In genomic region chr1:113401728-113402127, GRCh38 we compare ENCODE assay signal across 16 cellular contexts. TPM values are rescaled to one million over a fixed set of nuclear protein-coding genes. Genes with fewer than 3 reads are reported as not detected.
DNase-seq lines count a peak whose midpoint lies in the region; TF ChIP-seq lines count a peak whose summit lies in the region.
"Had no signal": no experiment of that assay in that cellular context is flagged by ENCODE, and none has a peak within 500 bp of the region (broad histone marks: within the 10 kb centered on the region; RNA-seq: fewer than 3 reads in every experiment).

No MANE protein-coding gene starts in this region.

- TF ChIP-seq CTCF in smooth muscle cell (IDR thresholded peaks at IDR 0.05; ENCODE audit: borderline replicate concordance, insufficient read depth, poor library complexity, severe bottlenecking) (no peak), coronary artery (IDR thresholded peaks at IDR 0.05) (no peak)

- H3K27me3 ChIP-seq in endocrine pancreas (ENCODE audit: control insufficient read depth, insufficient read depth, low read length) (no peaks in the 10 kb centered on the region), smooth muscle cell (ENCODE audit: low read depth) (no peaks in the 10 kb centered on the region)
- H3K27me3 ChIP-seq: BLaER1 had no signal

- no peak overlapping the region for H3K9ac ChIP-seq in endocrine pancreas (ENCODE audit: control insufficient read depth, insufficient read depth, low read length)
- no peak overlapping the region for H3K9ac ChIP-seq in smooth muscle cell (ENCODE audit: low read depth)
- H3K9ac ChIP-seq: BLaER1 had no signal

- DNase-seq in NCI-H510A treated with DMSO at 0.1 percent for 48 hours (lab: John Stamatoyannopoulos, UW), result peak; percentile 15
- DNase-seq in NCI-H510A (lab: John Stamatoyannopoulos, UW), result no peak
- no peak for DNase-seq in smooth muscle cell (lab: John Stamatoyannopoulos, UW; ENCODE audit: unreplicated experiment)
- no peak for DNase-seq in stimulated activated CD4-positive, alpha-beta T cell treated with anti-CD3 and anti-CD28 coated beads, Interleukin-2, amount 100 ng/mL, for 24 hours
- DNase-seq in C1 segment of cervical spinal cord (lab: John Stamatoyannopoulos, UW), result no peak
- no peak for DNase-seq in coronary artery (ENCODE audit: low spot score)
- DNase-seq: 8988T; Calu3; CD8-positive, alpha-beta T cell; GF-D8; H7; HFFc6 had no signal

- peaks cover 65% of the 10 kb centered on the region for H4K20me1 ChIP-seq in smooth muscle cell (ENCODE audit: low read depth)

- H3F3A ChIP-seq in smooth muscle cell (ENCODE audit: low read depth), result no peaks in the 10 kb centered on the region

- WGBS in smooth muscle cell (ENCODE audit: low lambda C conversion rate), result 84% methylated on average over 3 of the region's 3 CpGs

- peak overlapping the region; percentile 5 for H3K4me3 ChIP-seq in endocrine pancreas (ENCODE audit: control insufficient read depth, insufficient read depth, low read length)
- no peak overlapping the region for H3K4me3 ChIP-seq in smooth muscle cell
- no peak overlapping the region for H3K4me3 ChIP-seq in coronary artery
- H3K4me3 ChIP-seq: BLaER1, GM23338 had no signal

- H3K36me3 ChIP-seq in endocrine pancreas (ENCODE audit: control insufficient read depth, insufficient read depth, low read length) (no peaks in the 10 kb centered on the region), smooth muscle cell (ENCODE audit: low read depth) (no peaks in the 10 kb centered on the region)
- H3K36me3 ChIP-seq: BLaER1 had no signal

- H3K9me3 ChIP-seq in endocrine pancreas (ENCODE audit: control insufficient read depth, low read length) (no peaks in the 10 kb centered on the region), smooth muscle cell (replicated peaks; ENCODE audit: low read depth) (no peaks in the 10 kb centered on the region)
- H3K9me3 ChIP-seq: BLaER1 had no signal

- peaks cover 87% of the 10 kb centered on the region for H3K79me2 ChIP-seq in smooth muscle cell (ENCODE audit: low read depth)

- H3K4me2 ChIP-seq in smooth muscle cell, result peak overlapping the region; percentile 64
- H3K4me2 ChIP-seq: BLaER1, GM23338 had no signal

- no peak overlapping the region for H2AFZ ChIP-seq in smooth muscle cell (ENCODE audit: low read depth)
- H2AFZ ChIP-seq: GM23338 had no signal

- H3K27ac ChIP-seq in smooth muscle cell (ENCODE audit: low read depth) (peak overlapping the region; percentile 9), coronary artery (no peak overlapping the region)
- H3K27ac ChIP-seq: BLaER1, HL-60 had no signal

- H3K4me1 ChIP-seq in endocrine pancreas (ENCODE audit: control insufficient read depth, insufficient read depth, low read length), result peaks cover 14% of the 10 kb centered on the region
- H3K4me1 ChIP-seq in smooth muscle cell (ENCODE audit: low read depth), result peaks cover 20% of the 10 kb centered on the region
- H3K4me1 ChIP-seq: BLaER1 had no signal

RNA-seq across cellular contexts. Expression of gene MAGI3, which starts 11.4 kb away (rescaled TPM):
- total RNA-seq in smooth muscle cell, result 19.0 and 19.1 TPM in 2 replicates
- polyA plus RNA-seq in smooth muscle cell, result 6.3 and 10.9 TPM in 2 replicates
